1 cellular context compared by ENCODE assay signal in genomic region chr22:39469681-39470461, GRCh38.
TF ChIP-seq lines count a peak whose summit lies in the region.

No MANE protein-coding gene starts in this region.

TF ChIP-seq in HepG2, 621 proteins besides CTCF, POLR2A, EP300 and RAD21 (continued from another document):
- TF ChIP-seq KIAA2018 (CRISPR knock-in tag; IDR thresholded peaks at IDR 0.05; ENCODE audit: borderline replicate concordance), result no peak
- TF ChIP-seq, protein P1, sequence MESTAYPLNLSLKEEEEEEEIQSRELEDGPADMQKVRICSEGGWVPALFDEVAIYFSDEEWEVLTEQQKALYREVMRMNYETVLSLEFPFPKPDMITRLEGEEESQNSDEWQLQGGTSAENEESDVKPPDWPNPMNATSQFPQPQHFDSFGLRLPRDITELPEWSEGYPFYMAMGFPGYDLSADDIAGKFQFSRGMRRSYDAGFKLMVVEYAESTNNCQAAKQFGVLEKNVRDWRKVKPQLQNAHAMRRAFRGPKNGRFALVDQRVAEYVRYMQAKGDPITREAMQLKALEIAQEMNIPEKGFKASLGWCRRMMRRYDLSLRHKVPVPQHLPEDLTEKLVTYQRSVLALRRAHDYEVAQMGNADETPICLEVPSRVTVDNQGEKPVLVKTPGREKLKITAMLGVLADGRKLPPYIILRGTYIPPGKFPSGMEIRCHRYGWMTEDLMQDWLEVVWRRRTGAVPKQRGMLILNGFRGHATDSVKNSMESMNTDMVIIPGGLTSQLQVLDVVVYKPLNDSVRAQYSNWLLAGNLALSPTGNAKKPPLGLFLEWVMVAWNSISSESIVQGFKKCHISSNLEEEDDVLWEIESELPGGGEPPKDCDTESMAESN (CRISPR knock-in tag; conservative IDR thresholded peaks at IDR 0.05), result no peak; the same call in 1 of the 2 replicates
- no peak for TF ChIP-seq KLF11 (CRISPR knock-in tag; IDR thresholded peaks at IDR 0.05)
- no peak for TF ChIP-seq FUBP1 (CRISPR knock-in tag; IDR thresholded peaks at IDR 0.05; ENCODE audit: borderline replicate concordance)
- no peak for TF ChIP-seq ZNF792 (CRISPR knock-in tag; IDR thresholded peaks at IDR 0.05)
- no peak for TF ChIP-seq ZNF713 (CRISPR knock-in tag; IDR thresholded peaks at IDR 0.05)
- peak; percentile 76 for TF ChIP-seq ZNF740 (CRISPR knock-in tag; IDR thresholded peaks at IDR 0.05)
- no peak for TF ChIP-seq ZNF562 (CRISPR knock-in tag; IDR thresholded peaks at IDR 0.05; ENCODE audit: borderline replicate concordance)
- no peak for TF ChIP-seq ZNF678 (CRISPR knock-in tag; IDR thresholded peaks at IDR 0.05)
- no peak for TF ChIP-seq ZKSCAN1 (IDR thresholded peaks at IDR 0.05; ENCODE audit: low read length)
- TF ChIP-seq ZNF34 (CRISPR knock-in tag; IDR thresholded peaks at IDR 0.05; ENCODE audit: borderline replicate concordance), result no peak
- TF ChIP-seq, protein P2, sequence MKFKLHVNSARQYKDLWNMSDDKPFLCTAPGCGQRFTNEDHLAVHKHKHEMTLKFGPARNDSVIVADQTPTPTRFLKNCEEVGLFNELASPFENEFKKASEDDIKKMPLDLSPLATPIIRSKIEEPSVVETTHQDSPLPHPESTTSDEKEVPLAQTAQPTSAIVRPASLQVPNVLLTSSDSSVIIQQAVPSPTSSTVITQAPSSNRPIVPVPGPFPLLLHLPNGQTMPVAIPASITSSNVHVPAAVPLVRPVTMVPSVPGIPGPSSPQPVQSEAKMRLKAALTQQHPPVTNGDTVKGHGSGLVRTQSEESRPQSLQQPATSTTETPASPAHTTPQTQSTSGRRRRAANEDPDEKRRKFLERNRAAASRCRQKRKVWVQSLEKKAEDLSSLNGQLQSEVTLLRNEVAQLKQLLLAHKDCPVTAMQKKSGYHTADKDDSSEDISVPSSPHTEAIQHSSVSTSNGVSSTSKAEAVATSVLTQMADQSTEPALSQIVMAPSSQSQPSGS (CRISPR knock-in tag; IDR thresholded peaks at IDR 0.05), result peak; percentile 27; the same call in 1 of the 2 replicates
- TF ChIP-seq ZNF451 (CRISPR knock-in tag; IDR thresholded peaks at IDR 0.05), result no peak
- TF ChIP-seq GFI1 (CRISPR knock-in tag; IDR thresholded peaks at IDR 0.05; ENCODE audit: borderline replicate concordance), result no peak
